In genomic region chr9:131407717-131408195, GRCh38 we compare ENCODE assay signal across 8 cellular contexts. TPM values are rescaled to one million over a fixed set of nuclear protein-coding genes. Genes with fewer than 3 reads are reported as not detected.
DNase-seq lines count a peak whose midpoint lies in the region; ATAC-seq lines count a peak whose summit lies in the region.

No MANE protein-coding gene starts in this region.

- H3K27me3 ChIP-seq in MG63 (no peaks in the 10 kb centered on the region), neuronal stem cell (ENCODE audit: control insufficient read depth in 3 of 3, insufficient read depth in 3 of 3, low read depth in 1 of 3, low read length in 3 of 3) (no peaks in the 10 kb centered on the region)

- H3K4me1 Mint-ChIP-seq in activated T-helper 17 cell treated with anti-CD3 and anti-CD28 coated beads, Interleukin-2, amount 50 U/mL, for 72 hours: peaks cover 66% of the 10 kb centered on the region

- H2BK15ac ChIP-seq in neuronal stem cell (ENCODE audit: low read length): no peak overlapping the region

- no peak overlapping the region for H3K23ac ChIP-seq in neuronal stem cell (ENCODE audit: low read depth, low read length, poor library complexity)

- DNase-seq in Ammon's horn (ENCODE audit: low spot score) (peak; percentile 89), MG63 (peak; percentile 62), fibroblast of peridontal ligament (ENCODE audit: extremely low read depth) (peak; percentile 51), neuronal stem cell (ENCODE audit: low spot score) (no peak), NCI-H1092 treated with DMSO at 0.1 percent for 48 hours (lab: John Stamatoyannopoulos, UW) (no peak), COLO829 (ENCODE audit: low spot score) (no peak)

- no peak overlapping the region for H4K91ac ChIP-seq in neuronal stem cell (ENCODE audit: low read depth, low read length, poor library complexity)

- H3K79me1 ChIP-seq in neuronal stem cell (ENCODE audit: low read depth, low read length): peaks cover 2% of the 10 kb centered on the region

- ATAC-seq in activated T-helper 17 cell treated with anti-CD3 and anti-CD28 coated beads, Interleukin-2, amount 50 U/mL, for 72 hours (replicated peaks): peak; percentile 54
- ATAC-seq in HG02870 (IDR thresholded peaks at IDR 0.05; ENCODE audit: unreplicated experiment): no peak

- H2BK120ac ChIP-seq in neuronal stem cell (ENCODE audit: low read depth, low read length): no peak overlapping the region

- no peaks in the 10 kb centered on the region for H3K27me3 Mint-ChIP-seq in activated T-helper 17 cell treated with anti-CD3 and anti-CD28 coated beads, Interleukin-2, amount 50 U/mL, for 72 hours

- no peaks in the 10 kb centered on the region for H3K9me3 Mint-ChIP-seq in activated T-helper 17 cell treated with anti-CD3 and anti-CD28 coated beads, Interleukin-2, amount 50 U/mL, for 72 hours

- no peak overlapping the region for H2BK12ac ChIP-seq in neuronal stem cell (ENCODE audit: low read length)

- H3K18ac ChIP-seq in neuronal stem cell (ENCODE audit: low read length): peak overlapping the region; percentile 15

- H3K4ac ChIP-seq in neuronal stem cell (ENCODE audit: low read length): no peak overlapping the region

- no peak overlapping the region for H2AFZ ChIP-seq in neuronal stem cell (ENCODE audit: low read length)

- H3K4me2 ChIP-seq in neuronal stem cell (ENCODE audit: insufficient read depth, low read length, poor library complexity, severe bottlenecking): no peak overlapping the region

- no CpG with 5 or more reads among the region's 13 CpGs for WGBS in neuronal stem cell (ENCODE audit: extremely low coverage in 2 of 2, insufficient read length in 2 of 2, insufficient replicate concordance in 1 of 2), 2 donors

- no peak overlapping the region for H4K8ac ChIP-seq in neuronal stem cell (ENCODE audit: low read depth, low read length)

- H3K27ac Mint-ChIP-seq in activated T-helper 17 cell treated with anti-CD3 and anti-CD28 coated beads, Interleukin-2, amount 50 U/mL, for 72 hours: peak overlapping the region; percentile 41

- H3K4me3 Mint-ChIP-seq in activated T-helper 17 cell treated with anti-CD3 and anti-CD28 coated beads, Interleukin-2, amount 50 U/mL, for 72 hours: peak overlapping the region; percentile 72

- H3K14ac ChIP-seq in neuronal stem cell (ENCODE audit: low read length): no peak overlapping the region

- H3K9me3 ChIP-seq in MG63 (no peaks in the 10 kb centered on the region), neuronal stem cell (replicated peaks in 1 of 2; ENCODE audit: control insufficient read depth in 2 of 2, insufficient read depth in 1 of 2, low read depth in 1 of 2, low read length in 2 of 2) (peaks cover 0 to 14% of the 10 kb centered on the region in 2 donors)

- peaks cover 29% of the 10 kb centered on the region for H3K36me3 Mint-ChIP-seq in activated T-helper 17 cell treated with anti-CD3 and anti-CD28 coated beads, Interleukin-2, amount 50 U/mL, for 72 hours (ENCODE audit: low read depth)

- no peak overlapping the region for H2BK5ac ChIP-seq in neuronal stem cell (ENCODE audit: low read length)

- H3K4me1 ChIP-seq in neuronal stem cell (ENCODE audit: control insufficient read depth in 2 of 2, insufficient read depth in 1 of 2, low read depth in 1 of 2, low read length in 2 of 2): peaks cover 37 to 50% of the 10 kb centered on the region in 2 donors

- H3K4me3 ChIP-seq in MG63: no peak overlapping the region; the same call in 1 of the 2 replicates
- peak overlapping the region in 1 of 2 donors; percentile 27 for H3K4me3 ChIP-seq in neuronal stem cell (ENCODE audit: low read length in 2 of 2)

- H3K9ac ChIP-seq in neuronal stem cell (ENCODE audit: low read depth, low read length, poor library complexity): no peak overlapping the region

- peak overlapping the region; percentile 54 for H3K27ac ChIP-seq in neuronal stem cell (replicated peaks; ENCODE audit: low read length)

- H3K36me3 ChIP-seq in MG63 (peaks cover 36% of the 10 kb centered on the region), neuronal stem cell (replicated peaks in 1 of 2; ENCODE audit: control insufficient read depth in 2 of 2, insufficient read depth in 2 of 2, low read length in 2 of 2) (peaks cover 2 to 73% of the 10 kb centered on the region in 2 donors)

- H2AK5ac ChIP-seq in neuronal stem cell (ENCODE audit: low read depth, low read length): no peak overlapping the region

RNA-seq across cellular contexts. Expression of gene PRRC2B, which starts 13.9 kb away (rescaled TPM):
- 24.0 and 39.2 TPM in 2 replicates for total RNA-seq in MG63 (2014; rRNA removed; shearing (Covaris generic); ENCODE audit: low replicate concordance)
- 100 to 1,000 TPM; 136 to 157 TPM for total RNA-seq in activated T-helper 17 cell treated with anti-CD3 and anti-CD28 coated beads, Interleukin-2, amount 50 U/mL, for 72 hours
- polyA plus RNA-seq in neuronal stem cell (2013, experiment 1 of 2): 108 TPM
- polyA plus RNA-seq in neuronal stem cell (2013, experiment 2 of 2): 114 TPM

Comparison
In these comparisons a context has a peak if more than half of its experiments do, and no peak if none do; other contexts are left out.
1. DNase-seq: peak in Ammon's horn (single experiment), MG63 (single experiment) and fibroblast of peridontal ligament (single experiment); none in neuronal stem cell (single experiment), NCI-H1092 treated with DMSO at 0.1 percent for 48 hours (single experiment) and COLO829 (single experiment).